Comparison of ENCODE assay signal across 1 cellular context in the genomic region with DNA sequence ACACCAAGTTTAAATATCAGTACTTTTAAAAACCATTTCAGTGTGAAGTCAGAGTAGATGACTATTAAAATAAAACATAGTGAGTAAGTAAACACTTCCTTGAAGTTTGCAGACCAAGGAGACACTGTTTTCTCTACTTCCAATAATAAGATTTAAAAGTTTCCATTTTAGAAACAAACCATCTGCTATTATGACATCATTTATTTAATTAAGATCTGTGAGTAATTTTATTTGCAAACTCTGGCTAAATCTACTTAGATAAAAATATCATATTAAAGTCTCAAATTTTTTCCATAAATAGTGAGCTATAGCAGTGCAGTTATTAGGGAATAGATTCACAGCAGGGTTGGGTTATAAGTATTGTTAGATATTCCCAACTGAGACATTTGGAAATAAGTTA.
TF ChIP-seq lines count a peak whose summit lies in the region.

No MANE protein-coding gene starts in this region.

TF ChIP-seq in SK-N-SH treated with all-trans-retinoic acid at 6 μM for 48 hours, 23 proteins besides CTCF, POLR2A, EP300 and RAD21 (continued from another document):
- TF ChIP-seq, protein P1, sequence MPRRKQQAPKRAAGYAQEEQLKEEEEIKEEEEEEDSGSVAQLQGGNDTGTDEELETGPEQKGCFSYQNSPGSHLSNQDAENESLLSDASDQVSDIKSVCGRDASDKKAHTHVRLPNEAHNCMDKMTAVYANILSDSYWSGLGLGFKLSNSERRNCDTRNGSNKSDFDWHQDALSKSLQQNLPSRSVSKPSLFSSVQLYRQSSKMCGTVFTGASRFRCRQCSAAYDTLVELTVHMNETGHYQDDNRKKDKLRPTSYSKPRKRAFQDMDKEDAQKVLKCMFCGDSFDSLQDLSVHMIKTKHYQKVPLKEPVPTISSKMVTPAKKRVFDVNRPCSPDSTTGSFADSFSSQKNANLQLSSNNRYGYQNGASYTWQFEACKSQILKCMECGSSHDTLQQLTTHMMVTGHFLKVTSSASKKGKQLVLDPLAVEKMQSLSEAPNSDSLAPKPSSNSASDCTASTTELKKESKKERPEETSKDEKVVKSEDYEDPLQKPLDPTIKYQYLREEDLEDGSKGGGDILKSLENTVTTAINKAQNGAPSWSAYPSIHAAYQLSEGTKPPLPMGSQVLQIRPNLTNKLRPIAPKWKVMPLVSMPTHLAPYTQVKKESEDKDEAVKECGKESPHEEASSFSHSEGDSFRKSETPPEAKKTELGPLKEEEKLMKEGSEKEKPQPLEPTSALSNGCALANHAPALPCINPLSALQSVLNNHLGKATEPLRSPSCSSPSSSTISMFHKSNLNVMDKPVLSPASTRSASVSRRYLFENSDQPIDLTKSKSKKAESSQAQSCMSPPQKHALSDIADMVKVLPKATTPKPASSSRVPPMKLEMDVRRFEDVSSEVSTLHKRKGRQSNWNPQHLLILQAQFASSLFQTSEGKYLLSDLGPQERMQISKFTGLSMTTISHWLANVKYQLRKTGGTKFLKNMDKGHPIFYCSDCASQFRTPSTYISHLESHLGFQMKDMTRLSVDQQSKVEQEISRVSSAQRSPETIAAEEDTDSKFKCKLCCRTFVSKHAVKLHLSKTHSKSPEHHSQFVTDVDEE (CRISPR knock-in tag; IDR thresholded peaks at IDR 0.05) = 0 out of 2 replicates have a peak, but pooled peaks have one; percentile 60
- TF ChIP-seq ZFP3 (CRISPR knock-in tag; IDR thresholded peaks at IDR 0.05) (no peak), BACH2 (CRISPR knock-in tag; IDR thresholded peaks at IDR 0.05; ENCODE audit: borderline replicate concordance) (no peak), CSDC2 (CRISPR knock-in tag; IDR thresholded peaks at IDR 0.05) (no peak), ZNF8 (CRISPR knock-in tag; IDR thresholded peaks at IDR 0.05) (no peak), OSR1 (CRISPR knock-in tag; IDR thresholded peaks at IDR 0.05) (no peak), PPARA (CRISPR knock-in tag; IDR thresholded peaks at IDR 0.05; ENCODE audit: borderline replicate concordance) (no peak), ZC3H10 (CRISPR knock-in tag; IDR thresholded peaks at IDR 0.05) (no peak), SNAI2 (CRISPR knock-in tag; IDR thresholded peaks at IDR 0.05) (peak; percentile 65; the same call in 1 of the 2 replicates), TCF4 (CRISPR knock-in tag; IDR thresholded peaks at IDR 0.05; ENCODE audit: borderline replicate concordance) (peak; percentile 76; the same call in 1 of the 2 replicates), ARNTL (CRISPR knock-in tag; IDR thresholded peaks at IDR 0.05; ENCODE audit: borderline replicate concordance, low read depth) (no peak), GLIS3 (CRISPR knock-in tag; IDR thresholded peaks at IDR 0.05) (no peak)
- TF ChIP-seq, protein P2, sequence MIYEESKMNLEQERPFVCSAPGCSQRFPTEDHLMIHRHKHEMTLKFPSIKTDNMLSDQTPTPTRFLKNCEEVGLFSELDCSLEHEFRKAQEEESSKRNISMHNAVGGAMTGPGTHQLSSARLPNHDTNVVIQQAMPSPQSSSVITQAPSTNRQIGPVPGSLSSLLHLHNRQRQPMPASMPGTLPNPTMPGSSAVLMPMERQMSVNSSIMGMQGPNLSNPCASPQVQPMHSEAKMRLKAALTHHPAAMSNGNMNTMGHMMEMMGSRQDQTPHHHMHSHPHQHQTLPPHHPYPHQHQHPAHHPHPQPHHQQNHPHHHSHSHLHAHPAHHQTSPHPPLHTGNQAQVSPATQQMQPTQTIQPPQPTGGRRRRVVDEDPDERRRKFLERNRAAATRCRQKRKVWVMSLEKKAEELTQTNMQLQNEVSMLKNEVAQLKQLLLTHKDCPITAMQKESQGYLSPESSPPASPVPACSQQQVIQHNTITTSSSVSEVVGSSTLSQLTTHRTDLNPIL (CRISPR knock-in tag; IDR thresholded peaks at IDR 0.05; ENCODE audit: low read depth) = peak; percentile 92
- TF ChIP-seq, protein P3, sequence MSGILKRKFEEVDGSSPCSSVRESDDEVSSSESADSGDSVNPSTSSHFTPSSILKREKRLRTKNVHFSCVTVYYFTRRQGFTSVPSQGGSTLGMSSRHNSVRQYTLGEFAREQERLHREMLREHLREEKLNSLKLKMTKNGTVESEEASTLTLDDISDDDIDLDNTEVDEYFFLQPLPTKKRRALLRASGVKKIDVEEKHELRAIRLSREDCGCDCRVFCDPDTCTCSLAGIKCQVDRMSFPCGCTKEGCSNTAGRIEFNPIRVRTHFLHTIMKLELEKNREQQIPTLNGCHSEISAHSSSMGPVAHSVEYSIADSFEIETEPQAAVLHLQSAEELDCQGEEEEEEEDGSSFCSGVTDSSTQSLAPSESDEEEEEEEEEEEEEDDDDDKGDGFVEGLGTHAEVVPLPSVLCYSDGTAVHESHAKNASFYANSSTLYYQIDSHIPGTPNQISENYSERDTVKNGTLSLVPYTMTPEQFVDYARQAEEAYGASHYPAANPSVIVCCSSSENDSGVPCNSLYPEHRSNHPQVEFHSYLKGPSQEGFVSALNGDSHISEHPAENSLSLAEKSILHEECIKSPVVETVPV (CRISPR knock-in tag; IDR thresholded peaks at IDR 0.05) = peak; percentile 77
- TF ChIP-seq, protein P4, sequence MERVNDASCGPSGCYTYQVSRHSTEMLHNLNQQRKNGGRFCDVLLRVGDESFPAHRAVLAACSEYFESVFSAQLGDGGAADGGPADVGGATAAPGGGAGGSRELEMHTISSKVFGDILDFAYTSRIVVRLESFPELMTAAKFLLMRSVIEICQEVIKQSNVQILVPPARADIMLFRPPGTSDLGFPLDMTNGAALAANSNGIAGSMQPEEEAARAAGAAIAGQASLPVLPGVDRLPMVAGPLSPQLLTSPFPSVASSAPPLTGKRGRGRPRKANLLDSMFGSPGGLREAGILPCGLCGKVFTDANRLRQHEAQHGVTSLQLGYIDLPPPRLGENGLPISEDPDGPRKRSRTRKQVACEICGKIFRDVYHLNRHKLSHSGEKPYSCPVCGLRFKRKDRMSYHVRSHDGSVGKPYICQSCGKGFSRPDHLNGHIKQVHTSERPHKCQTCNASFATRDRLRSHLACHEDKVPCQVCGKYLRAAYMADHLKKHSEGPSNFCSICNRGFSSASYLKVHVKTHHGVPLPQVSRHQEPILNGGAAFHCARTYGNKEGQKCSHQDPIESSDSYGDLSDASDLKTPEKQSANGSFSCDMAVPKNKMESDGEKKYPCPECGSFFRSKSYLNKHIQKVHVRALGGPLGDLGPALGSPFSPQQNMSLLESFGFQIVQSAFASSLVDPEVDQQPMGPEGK (CRISPR knock-in tag; IDR thresholded peaks at IDR 0.05; ENCODE audit: borderline replicate concordance) = no peak
